Comparison of ENCODE assay signal across 8 cellular contexts in the genomic region with DNA sequence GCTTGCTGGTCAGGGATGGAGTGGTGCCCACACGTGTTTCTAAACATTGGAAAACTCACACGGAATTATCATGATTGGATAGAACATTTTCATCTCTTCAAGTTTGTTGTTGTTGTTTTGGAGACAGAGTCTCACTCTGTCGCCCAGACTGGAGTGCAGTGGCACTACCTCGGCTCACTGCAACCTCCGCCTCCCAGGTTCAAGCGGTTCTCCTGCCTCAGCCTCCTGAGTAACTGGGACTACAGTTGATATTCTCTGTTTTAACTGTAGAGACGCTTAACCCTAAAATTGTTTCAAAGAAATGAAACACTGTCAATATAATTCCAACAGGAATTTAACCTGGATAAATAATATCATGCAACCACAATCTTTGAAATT. TPM values are rescaled to one million over a fixed set of nuclear protein-coding genes. Genes with fewer than 3 reads are reported as not detected.
A peak's percentile ranks its signal among the peaks of the same experiment; 100 is the strongest.
DNase-seq lines count a peak whose midpoint lies in the region; ATAC-seq and TF ChIP-seq lines count a peak whose summit lies in the region.
"Not testable (repeated sequence)": the region's sequence is repeated elsewhere in the genome, so short reads cannot be mapped to it uniquely, and the experiment has no call there.

No MANE protein-coding gene starts in this region.

- POLR2A ChIA-PET in A673 (lab: Charles Lee; ENCODE audit: low non-redundant PET): not testable (repeated sequence)
- POLR2A ChIA-PET in naive thymus-derived CD4-positive, alpha-beta T cell (lab: Charles Lee): interaction anchor here (0.8 kb wide), 1 partner anchor 18 kb away, joined by 3 read pairs; no protein-coding TSS in a partner anchor

- H3K4me3 Mint-ChIP-seq in activated T-cell treated with anti-CD3 and anti-CD28 coated beads, Interleukin-2, amount 50 U/mL, for 24 hours: peak overlapping the region; percentile 93
- H3K4me3 Mint-ChIP-seq in naive thymus-derived CD4-positive, alpha-beta T cell: peak overlapping the region; percentile 88 to 99 (median 98)

- peak overlapping the region; percentile 95 for H3K27ac Mint-ChIP-seq in activated T-cell treated with anti-CD3 and anti-CD28 coated beads, Interleukin-2, amount 50 U/mL, for 24 hours
- peak overlapping the region; percentile 90 to 97 (median 95) for H3K27ac Mint-ChIP-seq in naive thymus-derived CD4-positive, alpha-beta T cell

- H3K36me3 Mint-ChIP-seq in activated T-cell treated with anti-CD3 and anti-CD28 coated beads, Interleukin-2, amount 50 U/mL, for 24 hours (ENCODE audit: low read depth): peaks cover 24% of the 10 kb centered on the region
- H3K36me3 Mint-ChIP-seq in naive thymus-derived CD4-positive, alpha-beta T cell: not testable (repeated sequence)

- in situ Hi-C loops in GM23248 (cut with MboI): not testable (repeated sequence)

- not testable (repeated sequence) for TF ChIP-seq CTCF in A673 (conservative IDR thresholded peaks at IDR 0.05; ENCODE audit: low read depth, low read length); colonic mucosa (IDR thresholded peaks at IDR 0.05); spleen (IDR thresholded peaks at IDR 0.05 in 8 of 11, conservative IDR thresholded peaks at IDR 0.05 in 3 of 11)

- peaks cover 44% of the 10 kb centered on the region for H3K79me2 ChIP-seq in GM23248 (ENCODE audit: insufficient read depth)

- CTCF ChIA-PET in A673 (lab: Charles Lee): interaction anchor here (1.3 kb wide), 1 partner anchor 252 kb away, joined by 3 read pairs; no protein-coding TSS in a partner anchor
- CTCF ChIA-PET in naive thymus-derived CD4-positive, alpha-beta T cell (lab: Charles Lee): not testable (repeated sequence)

- not testable (repeated sequence) for DNase-seq in A673 (ENCODE audit: low spot score); GM23248; NT2/D1 (ENCODE audit: low read depth, low spot score); activated T-cell treated with anti-CD3 and anti-CD28 coated beads, Interleukin-2, amount 50 U/mL, for 24 hours; colonic mucosa; naive thymus-derived CD4-positive, alpha-beta T cell
- DNase-seq in right cardiac atrium (peak in 1 of 3 donors; percentile 21), spleen (peak; percentile 65)

- H3K27me3 Mint-ChIP-seq in activated T-cell treated with anti-CD3 and anti-CD28 coated beads, Interleukin-2, amount 50 U/mL, for 24 hours: peaks cover 18% of the 10 kb centered on the region
- peaks cover 6 to 28% (median 11%) of the 10 kb centered on the region in 5 donors for H3K27me3 Mint-ChIP-seq in naive thymus-derived CD4-positive, alpha-beta T cell

- not testable (repeated sequence) for H3K9me2 ChIP-seq in GM23248 (ENCODE audit: insufficient read depth)

- WGBS in GM23248 (ENCODE audit: low coverage in 1 of 2, low lambda C conversion rate in 2 of 2, missing lambda C conversion rate in 2 of 2), 2 experiments: 71 to 73% methylated on average over 7 of the region's 7 CpGs
- WGBS in right cardiac atrium: 70% methylated on average over 7 of the region's 7 CpGs
- WGBS in spleen, 5 donors: 70 to 80% (median 72%) methylated on average over 7 of the region's 7 CpGs

- H3K4me3 ChIP-seq in A673 (ENCODE audit: low read depth, low read length, poor library complexity, severe bottlenecking) (peak overlapping the region; percentile 99), GM23248 (peak overlapping the region; percentile 99), NT2/D1 (ENCODE audit: insufficient read length, low read depth) (peak overlapping the region; percentile 80), colonic mucosa (peak overlapping the region; percentile 75), right cardiac atrium (ENCODE audit: low read length) (peak overlapping the region; percentile 95), spleen (peak overlapping the region; percentile 71 to 90 (median 82))
- H3K4me3 ChIP-seq in naive thymus-derived CD4-positive, alpha-beta T cell (ENCODE audit: low read length): peak overlapping the region; percentile 97

- not testable (repeated sequence) for ATAC-seq in right cardiac atrium; naive thymus-derived CD4-positive, alpha-beta T cell

- H3K4me2 ChIP-seq in GM23248 (ENCODE audit: unreplicated experiment): peak overlapping the region; percentile 98

- H3K4me1 ChIP-seq in A673 (ENCODE audit: insufficient read depth, low read length, poor library complexity, severe bottlenecking) (peaks cover 21% of the 10 kb centered on the region), GM23248 (ENCODE audit: insufficient read depth) (peaks cover 24% of the 10 kb centered on the region), spleen (peaks cover 9 to 44% (median 23%) of the 10 kb centered on the region in 6 donors)
- H3K4me1 ChIP-seq in NT2/D1 (ENCODE audit: insufficient read depth, insufficient read length); colonic mucosa; right cardiac atrium (ENCODE audit: control insufficient read depth, insufficient read depth, low read length): not testable (repeated sequence)
- H3K4me1 ChIP-seq in naive thymus-derived CD4-positive, alpha-beta T cell (ENCODE audit: control insufficient read depth in 2 of 2, insufficient read depth in 2 of 2, low read length in 2 of 2): peaks cover 4 to 12% of the 10 kb centered on the region in 2 donors

- intact Hi-C loops in A673 (cut with micrococcal nuclease; ENCODE audit: unreplicated experiment); colonic mucosa (cut with DNase I); right cardiac atrium (cut with DNase I); spleen (cut with DNase I; ENCODE audit: low total_unique reads): not testable (repeated sequence)
- intact Hi-C loops in naive thymus-derived CD4-positive, alpha-beta T cell (cut with micrococcal nuclease): loop anchor here (2.0 to 10.0 kb wide), 6 partner anchors 54 to 1856 kb away; partner anchors contain the start of genes NFKBIA (in 1 of the 2), RALGAPA1 (in 1 of the 2), SPTSSA (in 1 of the 2) and SRP54 (in 1 of the 2)

- peaks cover 11% of the 10 kb centered on the region for H3F3A ChIP-seq in GM23248 (ENCODE audit: insufficient read depth)

- not testable (repeated sequence) for H3K9me3 Mint-ChIP-seq in activated T-cell treated with anti-CD3 and anti-CD28 coated beads, Interleukin-2, amount 50 U/mL, for 24 hours; naive thymus-derived CD4-positive, alpha-beta T cell

- not testable (repeated sequence) for H3K27ac ChIP-seq in A673 (ENCODE audit: low read depth, low read length, poor library complexity, severe bottlenecking); GM23248; colonic mucosa; right cardiac atrium (ENCODE audit: low read length)
- peak overlapping the region; percentile 81 for H3K27ac ChIP-seq in naive thymus-derived CD4-positive, alpha-beta T cell (ENCODE audit: low read depth, low read length)
- peak overlapping the region in 5 of 8 donors; percentile 75 to 84 (median 79) for H3K27ac ChIP-seq in spleen

- H3K9ac ChIP-seq in GM23248 (peak overlapping the region; percentile 99; the same call in 1 of the 2 replicates), colonic mucosa (ENCODE audit: low read depth in 2 of 2, low read length in 2 of 2) (peak overlapping the region in 1 of 2 donors; percentile 96)
- not testable (repeated sequence) for H3K9ac ChIP-seq in NT2/D1 (ENCODE audit: insufficient read length, low read depth)

- H3K36me3 ChIP-seq in A673 (ENCODE audit: insufficient read depth, low read length, poor library complexity, severe bottlenecking); GM23248 (ENCODE audit: low read depth); NT2/D1 (ENCODE audit: insufficient read depth, insufficient read length, low read length); colonic mucosa; naive thymus-derived CD4-positive, alpha-beta T cell (ENCODE audit: control insufficient read depth in 2 of 3, insufficient read depth in 3 of 3, low read length in 3 of 3); spleen: not testable (repeated sequence)

- peaks cover 42% of the 10 kb centered on the region for H3K27me3 ChIP-seq in A673 (replicated peaks; ENCODE audit: insufficient read depth, low read depth, low read length, poor library complexity)
- not testable (repeated sequence) for H3K27me3 ChIP-seq in GM23248 (replicated peaks; ENCODE audit: insufficient read depth); NT2/D1 (ENCODE audit: insufficient read depth, insufficient read length); colonic mucosa; right cardiac atrium (ENCODE audit: control insufficient read depth, insufficient read depth); naive thymus-derived CD4-positive, alpha-beta T cell (ENCODE audit: control insufficient read depth in 2 of 2, insufficient read depth in 2 of 2, low read length in 2 of 2)
- peaks cover 0 to 24% (median 0%) of the 10 kb centered on the region in 7 donors for H3K27me3 ChIP-seq in spleen (replicated peaks in 1 of 7)

- not testable (repeated sequence) for BruUV-seq in A673 (replicated peaks; lab: Mats Ljungman, UMichigan)

- H2AFZ ChIP-seq in GM23248: peak overlapping the region; percentile 100

- not testable (repeated sequence) for H4K20me1 ChIP-seq in GM23248 (ENCODE audit: insufficient read depth)

- H3K9me3 ChIP-seq in A673 (ENCODE audit: low read depth, low read length, poor library complexity, severe bottlenecking); GM23248 (ENCODE audit: low read depth); NT2/D1 (ENCODE audit: insufficient read depth, low read length); colonic mucosa; right cardiac atrium (ENCODE audit: control insufficient read depth, low read length); naive thymus-derived CD4-positive, alpha-beta T cell (ENCODE audit: control insufficient read depth in 2 of 3, low read length in 3 of 3); spleen: not testable (repeated sequence)

- not testable (repeated sequence) for TF ChIP-seq POLR2A in spleen (IDR thresholded peaks at IDR 0.05)

- H3K4me1 Mint-ChIP-seq in activated T-cell treated with anti-CD3 and anti-CD28 coated beads, Interleukin-2, amount 50 U/mL, for 24 hours (ENCODE audit: low read depth): peaks cover 33% of the 10 kb centered on the region
- peaks cover 16 to 46% (median 40%) of the 10 kb centered on the region in 7 donors for H3K4me1 Mint-ChIP-seq in naive thymus-derived CD4-positive, alpha-beta T cell

RNA-seq across cellular contexts. Expression of gene MBIP, which starts 0.6 kb away (rescaled TPM):
- total RNA-seq in A673 (2021) (22.9 and 23.2 TPM in 2 replicates), colonic mucosa (10 to 100 TPM; 18.7 to 35.4 TPM), right cardiac atrium (10 to 100 TPM; 11.3 to 14.0 (median 12.8) TPM), spleen (10 to 100 TPM; 13.4 to 23.8 (median 16.6) TPM)
- 6.2 and 9.0 TPM in 2 replicates for total RNA-seq in GM23248 (2014; rRNA removed; shearing (Covaris generic))
- polyA plus RNA-seq in GM23248 (2016; fragmentation: Nextera tagmentation; extraction: Ambion mirVana) (23.5 and 28.1 TPM in 2 replicates), right cardiac atrium (12.4 TPM), spleen (10 to 100 TPM; 13.2 to 15.4 (median 14.6) TPM)
- total RNA-seq in naive thymus-derived CD4-positive, alpha-beta T cell: 10 to 100 TPM; 22.5 to 42.7 (median 24.6) TPM
- polyA plus RNA-seq in naive thymus-derived CD4-positive, alpha-beta T cell: 10 to 100 TPM; 24.7 to 29.3 TPM
